17 cellular contexts compared by ENCODE assay signal in the genomic region with DNA sequence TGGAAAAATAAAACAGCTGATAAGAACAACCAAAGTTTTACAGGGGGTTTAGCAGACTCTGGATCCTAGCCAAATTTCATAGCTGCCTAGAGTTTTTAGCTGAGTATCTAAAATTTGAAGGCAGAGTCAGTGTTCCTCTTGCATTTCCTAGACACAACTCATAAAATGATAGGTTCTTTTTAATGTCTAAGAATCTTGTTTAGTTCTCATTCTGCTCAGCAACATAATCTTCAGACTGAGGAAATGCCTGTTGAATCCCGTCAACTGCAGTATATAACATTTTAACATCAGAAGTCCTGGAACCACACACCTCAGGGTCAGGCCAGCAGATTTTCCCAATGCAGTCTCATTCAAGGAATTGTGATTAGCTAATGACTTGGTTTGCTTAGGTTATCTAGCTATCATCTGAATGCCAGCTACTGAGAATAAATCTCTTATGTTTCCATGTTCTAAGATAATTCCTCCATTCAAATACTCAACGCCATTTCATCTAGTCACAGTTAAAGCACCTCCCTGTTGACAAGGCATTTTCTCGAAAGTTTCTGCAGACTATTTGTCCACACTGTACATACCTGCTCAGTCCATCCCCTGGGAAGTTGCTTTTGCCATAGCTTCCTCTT.
A peak's percentile ranks its signal among the peaks of the same experiment; 100 is the strongest.
DNase-seq lines count a peak whose midpoint lies in the region; TF ChIP-seq lines count a peak whose summit lies in the region.
"Had no signal": no experiment of that assay in that cellular context is flagged by ENCODE, and none has a peak within 500 bp of the region (broad histone marks: within the 10 kb centered on the region; RNA-seq: fewer than 3 reads in every experiment).

No MANE protein-coding gene starts in this region.

- no peaks in the 10 kb centered on the region for H3K36me3 ChIP-seq in muscle layer of duodenum (ENCODE audit: control insufficient read depth in 1 of 2, insufficient read depth in 2 of 2, low read length in 2 of 2)
- no peaks in the 10 kb centered on the region for H3K36me3 ChIP-seq in tibial artery
- H3K36me3 ChIP-seq: adrenal gland, tibial nerve had no signal

- peaks cover 3 to 23% of the 10 kb centered on the region in 2 donors for H3K4me1 ChIP-seq in muscle layer of duodenum (ENCODE audit: control insufficient read depth in 1 of 2, insufficient read depth in 2 of 2, low read length in 2 of 2)
- peaks cover 0 to 77% (median 13%) of the 10 kb centered on the region in 4 donors for H3K4me1 ChIP-seq in tibial artery
- H3K4me1 ChIP-seq: adrenal gland had no signal

- peak; percentile 27 for DNase-seq in OCI-M1 (lab: John Stamatoyannopoulos, UW)
- DNase-seq in tibial artery: no peak
- DNase-seq in mesenteric fat pad (ENCODE audit: low spot score): no peak
- DNase-seq in activated CD4-positive, CD25-positive, alpha-beta regulatory T cell (lab: John Stamatoyannopoulos, UW): no peak
- DNase-seq in NOMO-1 treated with dmso at 0.1 percent for 144 hours (lab: John Stamatoyannopoulos, UW; ENCODE audit: unreplicated experiment): no peak
- DNase-seq in NCI-H128 (lab: John Stamatoyannopoulos, UW; ENCODE audit: unreplicated experiment): no peak
- DNase-seq: activated CD4-positive, alpha-beta T cell treated with anti-CD3 and anti-CD28 coated beads, Interleukin-2, amount 10 ng/mL, durations not matched to agents 24 days and 14 days; activated CD8-positive, alpha-beta memory T cell treated with anti-CD3 and anti-CD28 coated beads, Interleukin-2, amount 50 U/mL, for 4 hours; activated gamma-delta T cell; adrenal gland; AML-193; kidney glomerular epithelial cell; NCI-H187 treated with DMSO at 0.1 percent for 48 hours; NCI-H345 had no signal

- H3K4me3 ChIP-seq in muscle layer of duodenum (ENCODE audit: low read depth in 1 of 2, low read length in 2 of 2) (peak overlapping the region in 1 of 2 donors; percentile 7), tibial artery (peak overlapping the region; percentile 45 to 48)
- H3K4me3 ChIP-seq: adrenal gland had no signal

- TF ChIP-seq CTCF in tibial artery (IDR thresholded peaks at IDR 0.05): no peak

- no peaks in the 10 kb centered on the region for H3K9me3 ChIP-seq in muscle layer of duodenum (ENCODE audit: control insufficient read depth in 1 of 2, low read length in 2 of 2)
- H3K9me3 ChIP-seq in tibial artery: no peaks in the 10 kb centered on the region
- H3K9me3 ChIP-seq: adrenal gland, tibial nerve had no signal

- peak overlapping the region; percentile 41 for H3K27ac ChIP-seq in cingulate gyrus (ENCODE audit: low read depth, low read length)
- peak overlapping the region; percentile 24 for H3K27ac ChIP-seq in muscle layer of duodenum (ENCODE audit: low read length)
- peak overlapping the region; percentile 74 to 76 for H3K27ac ChIP-seq in tibial artery

- intact Hi-C loops in tibial artery (cut with DNase I; ENCODE audit: low total_unique reads): no loop called here

- no peaks in the 10 kb centered on the region for H3K27me3 ChIP-seq in muscle layer of duodenum (ENCODE audit: low read depth, low read length)
- no peaks in the 10 kb centered on the region for H3K27me3 ChIP-seq in tibial artery
- H3K27me3 ChIP-seq: adrenal gland, tibial nerve had no signal

Comparison
In these comparisons a context has a peak if more than half of its experiments do, and no peak if none do; other contexts are left out.
1. H3K27ac ChIP-seq: peak in every context shown above with its lines; median percentile 75 in tibial artery; 41 in cingulate gyrus; 24 in muscle layer of duodenum.